24 cellular contexts compared by ENCODE assay signal in the genomic region with DNA sequence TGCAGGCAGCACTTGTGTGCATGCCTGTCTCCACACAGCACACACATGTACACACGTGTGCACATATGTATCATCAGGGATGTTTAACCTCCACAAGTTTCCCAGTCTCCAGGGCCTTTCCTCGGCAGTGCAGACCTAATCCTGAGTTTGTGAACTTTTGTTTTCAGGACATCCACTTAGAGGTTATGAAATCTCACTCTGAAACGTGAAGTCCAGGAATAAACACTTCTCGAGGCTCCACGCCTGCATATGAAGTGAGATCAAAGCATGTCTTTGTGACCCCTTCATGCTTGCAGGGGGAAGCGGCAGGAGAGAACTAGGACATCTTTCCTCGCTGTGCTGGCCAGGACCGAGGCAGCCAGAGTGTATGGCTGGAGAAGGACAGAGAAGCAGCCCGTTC. TPM values are rescaled to one million over a fixed set of nuclear protein-coding genes. Genes with fewer than 3 reads are reported as not detected.
DNase-seq lines count a peak whose midpoint lies in the region; ATAC-seq, FAIRE-seq and TF ChIP-seq lines count a peak whose summit lies in the region.
"Had no signal": no experiment of that assay in that cellular context is flagged by ENCODE, and none has a peak within 500 bp of the region (broad histone marks: within the 10 kb centered on the region; RNA-seq: fewer than 3 reads in every experiment).

No MANE protein-coding gene starts in this region.

- H3K4me3 Mint-ChIP-seq in neural progenitor cell, result no peak overlapping the region
- H3K4me3 Mint-ChIP-seq: activated CD8-positive, alpha-beta T cell treated with anti-CD3 and anti-CD28 coated beads for 36 hours; activated naive CD4-positive, alpha-beta T cell treated with anti-CD3 and anti-CD28 coated beads, Interleukin-2, amount 50 U/mL, for 24 hours; activated T-cell treated with anti-CD3 and anti-CD28 coated beads, Interleukin-2, amount 50 U/mL, for 24 hours; CD4-positive, CD25-positive, alpha-beta regulatory T cell; IgD-negative memory B cell; natural killer cell treated with Interleukin-12 subunit alpha and Interleukin-12 subunit beta and Interleukin-15 and Interleukin-18, amount 100 ng/mL, for 72 hours had no signal

- H3K9me3 ChIP-seq in A549 (no peaks in the 10 kb centered on the region), RWPE2 (ENCODE audit: severe bottlenecking) (no peaks in the 10 kb centered on the region), fibroblast of lung (ENCODE audit: control insufficient read depth, insufficient read depth, low read depth, low read length) (no peaks in the 10 kb centered on the region), neural progenitor cell (ENCODE audit: low read depth) (no peaks in the 10 kb centered on the region)
- H3K9me3 ChIP-seq in effector memory CD4-positive, alpha-beta T cell (ENCODE audit: control insufficient read depth, low read length), result no peaks in the 10 kb centered on the region
- H3K9me3 ChIP-seq: MG63 had no signal

- H3K36me3 ChIP-seq in RWPE2 (ENCODE audit: low read depth) (no peaks in the 10 kb centered on the region), fibroblast of lung (ENCODE audit: control insufficient read depth, insufficient read depth, low read length) (no peaks in the 10 kb centered on the region), neural progenitor cell (no peaks in the 10 kb centered on the region)
- H3K36me3 ChIP-seq in effector memory CD4-positive, alpha-beta T cell (ENCODE audit: control insufficient read depth, insufficient read depth, low read length), result no peaks in the 10 kb centered on the region

- in situ Hi-C loops in ACHN (cut with HindIII; ENCODE audit: low pct_ligation_motif_present, low pct_unique_long_range_greater_than_20kb, low sequenced_read_pairs), result no loop called here

- H3K4me3 ChIP-seq in A549, result no peak overlapping the region
- H3K4me3 ChIP-seq in RWPE2 (ENCODE audit: severe bottlenecking), result no peak overlapping the region
- H3K4me3 ChIP-seq in fibroblast of lung (replicated peaks in 1 of 4; ENCODE audit: control extremely low read depth in 1 of 4, insufficient read depth in 1 of 4, low read depth in 3 of 4, low read length in 4 of 4), result no peak overlapping the region
- no peak overlapping the region for H3K4me3 ChIP-seq in neural progenitor cell
- no peak overlapping the region for H3K4me3 ChIP-seq in effector memory CD4-positive, alpha-beta T cell (ENCODE audit: insufficient read depth, low read depth, low read length, poor library complexity, severe bottlenecking)
- H3K4me3 ChIP-seq: MG63 had no signal

- no peak for TF ChIP-seq EP300 in A549 (IDR thresholded peaks at IDR 0.05)

- peak overlapping the region; percentile 42 for H3K27ac Mint-ChIP-seq in neural progenitor cell
- H3K27ac Mint-ChIP-seq: activated CD8-positive, alpha-beta T cell treated with anti-CD3 and anti-CD28 coated beads for 36 hours; activated naive CD4-positive, alpha-beta T cell treated with anti-CD3 and anti-CD28 coated beads, Interleukin-2, amount 50 U/mL, for 24 hours; activated T-cell treated with anti-CD3 and anti-CD28 coated beads, Interleukin-2, amount 50 U/mL, for 24 hours; CD4-positive, CD25-positive, alpha-beta regulatory T cell; IgD-negative memory B cell; natural killer cell treated with Interleukin-12 subunit alpha and Interleukin-12 subunit beta and Interleukin-15 and Interleukin-18, amount 100 ng/mL, for 72 hours had no signal

- CTCF ChIA-PET in A549 (lab: Yijun Ruan, JAX), result interaction anchor here (1.7 kb wide), 1 partner anchor 316 kb away, joined by 4 read pairs; no protein-coding TSS in a partner anchor

- no peaks in the 10 kb centered on the region for H3K36me3 Mint-ChIP-seq in neural progenitor cell
- H3K36me3 Mint-ChIP-seq: activated naive CD4-positive, alpha-beta T cell treated with anti-CD3 and anti-CD28 coated beads, Interleukin-2, amount 50 U/mL, for 24 hours; brain; CD4-positive, CD25-positive, alpha-beta regulatory T cell; IgD-negative memory B cell; natural killer cell treated with Interleukin-12 subunit alpha and Interleukin-12 subunit beta and Interleukin-15 and Interleukin-18, amount 100 ng/mL, for 72 hours had no signal

- no peak for TF ChIP-seq POLR2A in A549 (IDR thresholded peaks at IDR 0.05; ENCODE audit: low read length)

- no peak for TF ChIP-seq CTCF in A549 (IDR thresholded peaks at IDR 0.05)
- no peak for TF ChIP-seq CTCF in RWPE2 (IDR thresholded peaks at IDR 0.05; ENCODE audit: poor library complexity, severe bottlenecking)
- no peak for TF ChIP-seq CTCF in fibroblast of lung (conservative IDR thresholded peaks at IDR 0.05 in 1 of 2, IDR thresholded peaks at IDR 0.05 in 1 of 2; ENCODE audit: low read depth in 1 of 2, low read length in 2 of 2)
- TF ChIP-seq CTCF in neural progenitor cell (IDR thresholded peaks at IDR 0.05), result no peak

- H3K27me3 ChIP-seq in RWPE2 (ENCODE audit: insufficient read depth, poor library complexity, severe bottlenecking) (no peaks in the 10 kb centered on the region), fibroblast of lung (ENCODE audit: control insufficient read depth, insufficient read depth, low read length) (no peaks in the 10 kb centered on the region), neural progenitor cell (no peaks in the 10 kb centered on the region)
- H3K27me3 ChIP-seq in effector memory CD4-positive, alpha-beta T cell (replicated peaks; ENCODE audit: control insufficient read depth, insufficient read depth, low read length, poor library complexity, severe bottlenecking), result no peaks in the 10 kb centered on the region
- H3K27me3 ChIP-seq: MG63 had no signal

- H3K27ac ChIP-seq in A549 (peak overlapping the region; percentile 35 to 74; a peak in 5 of 6 replicates), RWPE2 (ENCODE audit: poor library complexity, severe bottlenecking) (peak overlapping the region; percentile 33), fibroblast of lung (ENCODE audit: insufficient read depth, low read length) (peak overlapping the region; percentile 57), neural progenitor cell (no peak overlapping the region)
- no peak overlapping the region for H3K27ac ChIP-seq in effector memory CD4-positive, alpha-beta T cell (ENCODE audit: insufficient read depth, low read length, poor library complexity, severe bottlenecking)
- H3K27ac ChIP-seq: HL-60 had no signal

- H3K9ac ChIP-seq in fibroblast of lung (ENCODE audit: insufficient read depth, low read length) (no peak overlapping the region), neural progenitor cell (no peak overlapping the region)

- H3K4me2 ChIP-seq in A549, result peak overlapping the region; percentile 49
- H3K4me2 ChIP-seq in fibroblast of lung (ENCODE audit: extremely low read depth, insufficient read depth, low read length), result no peak overlapping the region
- H3K4me2 ChIP-seq in neural progenitor cell, result no peak overlapping the region

- TF ChIP-seq RAD21 in A549 (conservative IDR thresholded peaks at IDR 0.05 in 1 of 2, IDR thresholded peaks at IDR 0.05 in 1 of 2), result no peak

- 77% methylated on average over 7 of the region's 9 CpGs for WGBS in A549 (ENCODE audit: missing lambda C conversion rate)

- ATAC-seq in A549 (no peak), RWPE2 (ENCODE audit: low read depth) (no peak)

- H3K4me1 ChIP-seq in A549 (peaks cover 25% of the 10 kb centered on the region), RWPE2 (ENCODE audit: insufficient read depth, poor library complexity, severe bottlenecking) (peaks cover 16% of the 10 kb centered on the region), fibroblast of lung (ENCODE audit: control insufficient read depth, extremely low read depth, insufficient read depth, low read length) (peaks cover 11% of the 10 kb centered on the region), neural progenitor cell (peaks cover 11% of the 10 kb centered on the region)
- no peaks in the 10 kb centered on the region for H3K4me1 ChIP-seq in effector memory CD4-positive, alpha-beta T cell (ENCODE audit: control insufficient read depth, insufficient read depth, low read length, poor library complexity, severe bottlenecking)

- peaks cover 20% of the 10 kb centered on the region for H3K4me1 Mint-ChIP-seq in neural progenitor cell

- H4K20me1 ChIP-seq in fibroblast of lung (ENCODE audit: control insufficient read depth, extremely low read depth, insufficient read depth, low read length) (no peaks in the 10 kb centered on the region), neural progenitor cell (ENCODE audit: low read depth) (no peaks in the 10 kb centered on the region)

- H3F3A ChIP-seq in neural progenitor cell (ENCODE audit: low read depth), result no peaks in the 10 kb centered on the region

- no peaks in the 10 kb centered on the region for H3K9me3 Mint-ChIP-seq in neural progenitor cell
- H3K9me3 Mint-ChIP-seq: activated CD8-positive, alpha-beta T cell treated with anti-CD3 and anti-CD28 coated beads for 36 hours; activated naive CD4-positive, alpha-beta T cell treated with anti-CD3 and anti-CD28 coated beads, Interleukin-2, amount 50 U/mL, for 24 hours; activated T-cell treated with anti-CD3 and anti-CD28 coated beads, Interleukin-2, amount 50 U/mL, for 24 hours; CD4-positive, CD25-positive, alpha-beta regulatory T cell; IgD-negative memory B cell; natural killer cell treated with Interleukin-12 subunit alpha and Interleukin-12 subunit beta and Interleukin-15 and Interleukin-18, amount 100 ng/mL, for 72 hours had no signal

- peaks cover 16% of the 10 kb centered on the region for H3K27me3 Mint-ChIP-seq in neural progenitor cell (ENCODE audit: insufficient read depth, low read depth)
- H3K27me3 Mint-ChIP-seq: activated CD8-positive, alpha-beta T cell treated with anti-CD3 and anti-CD28 coated beads for 36 hours; activated naive CD4-positive, alpha-beta T cell treated with anti-CD3 and anti-CD28 coated beads, Interleukin-2, amount 50 U/mL, for 24 hours; activated T-cell treated with anti-CD3 and anti-CD28 coated beads, Interleukin-2, amount 50 U/mL, for 24 hours; natural killer cell treated with Interleukin-12 subunit alpha and Interleukin-12 subunit beta and Interleukin-15 and Interleukin-18, amount 100 ng/mL, for 72 hours had no signal

- no peak for DNase-seq in A549 (ENCODE audit: low read depth in 1 of 2, low spot score in 1 of 2)
- no peak for DNase-seq in RWPE2 (ENCODE audit: low spot score)
- DNase-seq in fibroblast of lung (ENCODE audit: low read depth in 2 of 2), result peak in 1 of 2 donors; percentile 34
- no peak for DNase-seq in neural progenitor cell (ENCODE audit: low spot score)
- no peak for DNase-seq in stimulated activated CD4-positive, alpha-beta T cell treated with anti-CD3 and anti-CD28 coated beads, Interleukin-2, amount 100 ng/mL, for 48 hours
- DNase-seq in NCI-H187 (lab: John Stamatoyannopoulos, UW), result no peak
- DNase-seq in ACHN, result no peak
- no peak for DNase-seq in effector memory CD4-positive, alpha-beta T cell
- DNase-seq: activated CD4-positive, CD25-positive, alpha-beta regulatory T cell; activated T-cell treated with anti-CD3 and anti-CD28 coated beads, Interleukin-2, amount 50 U/mL, for 24 hours; NCI-H146; NCI-H774; OCI-M1; small intestine; stimulated activated CD4-positive, alpha-beta T cell treated with anti-CD3 and anti-CD28 coated beads, Interleukin-4, amount 100 ng/mL, for 4 hours had no signal

- H3K79me2 ChIP-seq in fibroblast of lung (ENCODE audit: control insufficient read depth, insufficient read depth, low read length) (no peaks in the 10 kb centered on the region), neural progenitor cell (ENCODE audit: low read depth) (no peaks in the 10 kb centered on the region)

- no peak for FAIRE-seq in A549 (lab: Jason Lieb, UNC)
- FAIRE-seq: small intestine had no signal

- H2AFZ ChIP-seq in fibroblast of lung (ENCODE audit: low read length) (no peak overlapping the region), neural progenitor cell (replicated peaks) (no peak overlapping the region)

- POLR2A ChIA-PET in A549 (lab: Yijun Ruan, JAX), result no interaction called here

RNA-seq across cellular contexts. Expression of gene SHISAL1, which starts 3.1 kb away (rescaled TPM):
- polyA plus RNA-seq in A549 (2011; rRNA removed), result 0.61 and 0.79 TPM in 2 replicates
- polyA plus RNA-seq in A549 (2012; cell fraction: cytosol; rRNA removed), result 0.56 and 0.80 TPM in 2 replicates
- 0.74 and 0.80 TPM in 2 replicates for polyA plus RNA-seq in A549 (2012; cell fraction: nucleus; rRNA removed)
- 1.9 to 2.4 TPM (median 2.2 TPM) in 3 replicates for polyA plus RNA-seq in A549 (2017; fragmentation: RNase III; extraction: RNeasy Plus Mini Kit Qiagen cat#74134 plus additional on column Dnase treatment)
- polyA minus RNA-seq in A549 (2011; rRNA and poly(A)+ RNA removed), result 1.3 and 1.4 TPM in 2 replicates
- total RNA-seq in fibroblast of lung, result 2.1 and 3.5 TPM in 2 replicates
- 0.73 and 2.0 TPM in 2 replicates for polyA plus RNA-seq in fibroblast of lung
- 0.54 and 1.7 TPM in 2 replicates for polyA plus RNA-seq in fibroblast of lung (2012)
- polyA minus RNA-seq in fibroblast of lung (ENCODE audit: low replicate concordance), result 0.90 and 3.2 TPM in 2 replicates
- 4.4 and 5.7 TPM in 2 replicates for total RNA-seq in neural progenitor cell (ENCODE audit: low replicate concordance)
- total RNA-seq: activated CD8-positive, alpha-beta T cell treated with anti-CD3 and anti-CD28 coated beads for 36 hours; CD4-positive, CD25-positive, alpha-beta regulatory T cell; dermis blood vessel endothelial cell; natural killer cell treated with Interleukin-12 subunit alpha and Interleukin-12 subunit beta and Interleukin-15 and Interleukin-18, amount 100 ng/mL, for 72 hours had no signal
- polyA plus RNA-seq: CD4-positive, CD25-positive, alpha-beta regulatory T cell; IgD-negative memory B cell had no signal

Comparison
In these comparisons a context has a peak if more than half of its experiments do, and no peak if none do; other contexts are left out.
1. H3K27ac ChIP-seq: peak in A549 (2 of 2), RWPE2 (single experiment) and fibroblast of lung (single experiment); none in neural progenitor cell (single experiment) and effector memory CD4-positive, alpha-beta T cell (single experiment).